2 cellular contexts compared by ENCODE assay signal in the genomic region with DNA sequence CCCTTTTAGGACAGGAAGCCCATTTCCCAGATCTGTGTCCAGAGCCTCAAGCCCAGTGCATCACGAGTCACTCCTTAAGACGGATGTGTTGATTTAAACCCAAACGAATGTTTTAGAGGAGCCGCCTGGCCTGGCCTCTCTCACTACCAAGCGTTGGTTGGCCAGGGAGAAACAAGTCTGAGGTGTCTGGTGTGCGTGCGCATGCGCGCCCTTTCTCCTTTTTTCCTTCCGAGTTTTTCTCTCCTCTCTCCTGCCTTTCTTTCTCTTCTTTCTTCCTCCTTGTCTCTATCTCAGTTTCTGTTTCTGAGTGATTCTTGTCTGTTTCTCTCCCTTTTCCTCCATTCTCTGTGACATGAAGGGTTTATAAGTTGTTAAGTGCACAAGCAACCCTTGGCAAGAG.
A peak's percentile ranks its signal among the peaks of the same experiment; 100 is the strongest.
TF ChIP-seq lines count a peak whose summit lies in the region.

No MANE protein-coding gene starts in this region.

TF ChIP-seq in GM23338, 12 proteins besides CTCF, POLR2A, EP300 and RAD21 (continues in another document):
- no peak for TF ChIP-seq STAT1 (IDR thresholded peaks at IDR 0.05; ENCODE audit: unreplicated experiment)
- TF ChIP-seq JUNB (IDR thresholded peaks at IDR 0.05; ENCODE audit: unreplicated experiment) = no peak
- TF ChIP-seq REST (IDR thresholded peaks at IDR 0.05; ENCODE audit: unreplicated experiment) = no peak
- no peak for TF ChIP-seq EZH2phosphoT487 (IDR thresholded peaks at IDR 0.05; ENCODE audit: unreplicated experiment)
- TF ChIP-seq, protein P1, sequence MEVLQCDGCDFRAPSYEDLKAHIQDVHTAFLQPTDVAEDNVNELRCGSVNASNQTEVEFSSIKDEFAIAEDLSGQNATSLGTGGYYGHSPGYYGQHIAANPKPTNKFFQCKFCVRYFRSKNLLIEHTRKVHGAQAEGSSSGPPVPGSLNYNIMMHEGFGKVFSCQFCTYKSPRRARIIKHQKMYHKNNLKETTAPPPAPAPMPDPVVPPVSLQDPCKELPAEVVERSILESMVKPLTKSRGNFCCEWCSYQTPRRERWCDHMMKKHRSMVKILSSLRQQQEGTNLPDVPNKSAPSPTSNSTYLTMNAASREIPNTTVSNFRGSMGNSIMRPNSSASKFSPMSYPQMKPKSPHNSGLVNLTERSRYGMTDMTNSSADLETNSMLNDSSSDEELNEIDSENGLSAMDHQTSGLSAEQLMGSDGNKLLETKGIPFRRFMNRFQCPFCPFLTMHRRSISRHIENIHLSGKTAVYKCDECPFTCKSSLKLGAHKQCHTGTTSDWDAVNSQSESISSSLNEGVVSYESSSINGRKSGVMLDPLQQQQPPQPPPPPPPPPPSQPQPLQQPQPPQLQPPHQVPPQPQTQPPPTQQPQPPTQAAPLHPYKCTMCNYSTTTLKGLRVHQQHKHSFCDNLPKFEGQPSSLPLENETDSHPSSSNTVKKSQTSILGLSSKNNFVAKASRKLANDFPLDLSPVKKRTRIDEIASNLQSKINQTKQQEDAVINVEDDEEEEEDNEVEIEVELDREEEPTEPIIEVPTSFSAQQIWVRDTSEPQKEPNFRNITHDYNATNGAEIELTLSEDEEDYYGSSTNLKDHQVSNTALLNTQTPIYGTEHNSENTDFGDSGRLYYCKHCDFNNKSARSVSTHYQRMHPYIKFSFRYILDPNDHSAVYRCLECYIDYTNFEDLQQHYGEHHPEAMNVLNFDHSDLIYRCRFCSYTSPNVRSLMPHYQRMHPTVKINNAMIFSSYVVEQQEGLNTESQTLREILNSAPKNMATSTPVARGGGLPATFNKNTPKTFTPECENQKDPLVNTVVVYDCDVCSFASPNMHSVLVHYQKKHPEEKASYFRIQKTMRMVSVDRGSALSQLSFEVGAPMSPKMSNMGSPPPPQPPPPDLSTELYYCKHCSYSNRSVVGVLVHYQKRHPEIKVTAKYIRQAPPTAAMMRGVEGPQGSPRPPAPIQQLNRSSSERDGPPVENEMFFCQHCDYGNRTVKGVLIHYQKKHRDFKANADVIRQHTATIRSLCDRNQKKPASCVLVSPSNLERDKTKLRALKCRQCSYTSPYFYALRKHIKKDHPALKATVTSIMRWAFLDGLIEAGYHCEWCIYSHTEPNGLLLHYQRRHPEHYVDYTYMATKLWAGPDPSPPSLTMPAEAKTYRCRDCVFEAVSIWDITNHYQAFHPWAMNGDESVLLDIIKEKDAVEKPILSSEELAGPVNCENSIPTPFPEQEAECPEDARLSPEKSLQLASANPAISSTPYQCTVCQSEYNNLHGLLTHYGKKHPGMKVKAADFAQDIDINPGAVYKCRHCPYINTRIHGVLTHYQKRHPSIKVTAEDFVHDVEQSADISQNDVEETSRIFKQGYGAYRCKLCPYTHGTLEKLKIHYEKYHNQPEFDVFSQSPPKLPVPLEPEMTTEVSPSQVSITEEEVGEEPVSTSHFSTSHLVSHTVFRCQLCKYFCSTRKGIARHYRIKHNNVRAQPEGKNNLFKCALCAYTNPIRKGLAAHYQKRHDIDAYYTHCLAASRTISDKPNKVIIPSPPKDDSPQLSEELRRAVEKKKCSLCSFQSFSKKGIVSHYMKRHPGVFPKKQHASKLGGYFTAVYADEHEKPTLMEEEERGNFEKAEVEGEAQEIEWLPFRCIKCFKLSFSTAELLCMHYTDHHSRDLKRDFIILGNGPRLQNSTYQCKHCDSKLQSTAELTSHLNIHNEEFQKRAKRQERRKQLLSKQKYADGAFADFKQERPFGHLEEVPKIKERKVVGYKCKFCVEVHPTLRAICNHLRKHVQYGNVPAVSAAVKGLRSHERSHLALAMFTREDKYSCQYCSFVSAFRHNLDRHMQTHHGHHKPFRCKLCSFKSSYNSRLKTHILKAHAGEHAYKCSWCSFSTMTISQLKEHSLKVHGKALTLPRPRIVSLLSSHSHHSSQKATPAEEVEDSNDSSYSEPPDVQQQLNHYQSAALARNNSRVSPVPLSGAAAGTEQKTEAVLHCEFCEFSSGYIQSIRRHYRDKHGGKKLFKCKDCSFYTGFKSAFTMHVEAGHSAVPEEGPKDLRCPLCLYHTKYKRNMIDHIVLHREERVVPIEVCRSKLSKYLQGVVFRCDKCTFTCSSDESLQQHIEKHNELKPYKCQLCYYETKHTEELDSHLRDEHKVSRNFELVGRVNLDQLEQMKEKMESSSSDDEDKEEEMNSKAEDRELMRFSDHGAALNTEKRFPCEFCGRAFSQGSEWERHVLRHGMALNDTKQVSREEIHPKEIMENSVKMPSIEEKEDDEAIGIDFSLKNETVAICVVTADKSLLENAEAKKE (CRISPR knock-in tag; IDR thresholded peaks at IDR 0.05) = no peak
- no peak for TF ChIP-seq NANOG (IDR thresholded peaks at IDR 0.05; ENCODE audit: borderline replicate concordance)
- no peak for TF ChIP-seq ZNF114 (CRISPR knock-in tag; IDR thresholded peaks at IDR 0.05)
- no peak for TF ChIP-seq EZH2 (IDR thresholded peaks at IDR 0.05; ENCODE audit: low read depth, unreplicated experiment)
- TF ChIP-seq, protein P2, sequence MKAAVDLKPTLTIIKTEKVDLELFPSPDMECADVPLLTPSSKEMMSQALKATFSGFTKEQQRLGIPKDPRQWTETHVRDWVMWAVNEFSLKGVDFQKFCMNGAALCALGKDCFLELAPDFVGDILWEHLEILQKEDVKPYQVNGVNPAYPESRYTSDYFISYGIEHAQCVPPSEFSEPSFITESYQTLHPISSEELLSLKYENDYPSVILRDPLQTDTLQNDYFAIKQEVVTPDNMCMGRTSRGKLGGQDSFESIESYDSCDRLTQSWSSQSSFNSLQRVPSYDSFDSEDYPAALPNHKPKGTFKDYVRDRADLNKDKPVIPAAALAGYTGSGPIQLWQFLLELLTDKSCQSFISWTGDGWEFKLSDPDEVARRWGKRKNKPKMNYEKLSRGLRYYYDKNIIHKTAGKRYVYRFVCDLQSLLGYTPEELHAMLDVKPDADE (IDR thresholded peaks at IDR 0.05) = no peak
- TF ChIP-seq CREB1 (CRISPR knock-in tag; IDR thresholded peaks at IDR 0.05; ENCODE audit: low read depth) = no peak

TF ChIP-seq in K562, 482 proteins besides CTCF, POLR2A, EP300 and RAD21:
- TF ChIP-seq, protein P2 (conservative IDR thresholded peaks at IDR 0.05; ENCODE audit: control insufficient read depth, low read depth, low read length) = no peak
- no peak for TF ChIP-seq ESRRA (IDR thresholded peaks at IDR 0.05; ENCODE audit: borderline replicate concordance, low read depth)
- no peak for TF ChIP-seq ZNF696 (CRISPR knock-in tag; conservative IDR thresholded peaks at IDR 0.05)
- TF ChIP-seq NRF1 (conservative IDR thresholded peaks at IDR 0.05 in 1 of 2, IDR thresholded peaks at IDR 0.05 in 1 of 2) = peak; percentile 83 to 84
- TF ChIP-seq VEZF1 (CRISPR knock-in tag; IDR thresholded peaks at IDR 0.05) = no peak
